ENCODE assay signal across 35 cellular contexts in genomic region chr1:92167151-92167550, GRCh38. TPM values are rescaled to one million over a fixed set of nuclear protein-coding genes. Genes with fewer than 3 reads are reported as not detected.
"Had no signal": no experiment of that assay in that cellular context is flagged by ENCODE, and none has a peak within 500 bp of the region (broad histone marks: within the 10 kb centered on the region; RNA-seq: fewer than 3 reads in every experiment).

No MANE protein-coding gene starts in this region.

- H3K27ac ChIP-seq: adrenal gland, body of pancreas, colonic mucosa, SJCRH30 had no signal

- H3K4me1 ChIP-seq: body of pancreas, colonic mucosa, SJCRH30 had no signal

- H3K27me3 ChIP-seq: adrenal gland, body of pancreas, colonic mucosa, SJCRH30 had no signal

- H3K9me3 ChIP-seq: adrenal gland, body of pancreas, colonic mucosa, SJCRH30, SK-N-SH had no signal

- H3K36me3 ChIP-seq: adrenal gland, colonic mucosa, SJCRH30 had no signal

- H3K27me3 Mint-ChIP-seq: activated CD4-positive, alpha-beta memory T cell treated with anti-CD3 and anti-CD28 coated beads for 36 hours had no signal

- H3K9ac ChIP-seq: SK-N-SH had no signal

- H3K4me2 ChIP-seq: SK-N-SH had no signal

- H3K27ac Mint-ChIP-seq: activated B cell treated with CpG ODN at 0.5 μM for 24 hours; activated CD4-positive, alpha-beta memory T cell treated with anti-CD3 and anti-CD28 coated beads for 36 hours; activated naive CD4-positive, alpha-beta T cell treated with anti-CD3 and anti-CD28 coated beads for 36 hours; activated naive CD4-positive, alpha-beta T cell treated with anti-CD3 and anti-CD28 coated beads, Interleukin-2, amount 50 U/mL, for 72 hours; activated T-helper 1 cell treated with anti-CD3 and anti-CD28 coated beads, Interleukin-12 subunit alpha, Interleukin-12 subunit beta, Interleukin-2, Interleukin-4 antibody, amounts not matched to agents 30 ng/mL and 10 ng/mL and 1 ng/mL, durations not matched to agents 14 hours and 24 hours and 36 hours; T-helper 1 cell treated with Interleukin-12 subunit alpha and Interleukin-12 subunit beta and Interleukin-4 antibody, amounts not matched to agents 30 μg/mL and 1 μg/mL, for 36 hours; T-helper 2 cell treated with Interferon-gamma antibody and Interleukin-4, amounts not matched to agents 5 μg/mL and 100 μg/mL, for 36 hours had no signal

- H3K4me1 Mint-ChIP-seq: activated B cell treated with CpG ODN at 0.5 μM for 24 hours had no signal

- H3K9me3 Mint-ChIP-seq: activated CD4-positive, alpha-beta memory T cell treated with anti-CD3 and anti-CD28 coated beads for 36 hours; activated naive CD4-positive, alpha-beta T cell treated with anti-CD3 and anti-CD28 coated beads for 36 hours; activated T-cell treated with anti-CD3 and anti-CD28 coated beads, Interleukin-2, amount 50 U/mL, for 4 hours; T-helper 1 cell treated with Interleukin-12 subunit alpha and Interleukin-12 subunit beta and Interleukin-4 antibody, amounts not matched to agents 30 μg/mL and 1 μg/mL, for 36 hours had no signal

- FAIRE-seq: astrocyte, bronchial epithelial cell, TTC549 had no signal

- H3K4me3 ChIP-seq: adrenal gland, body of pancreas, colonic mucosa, SJCRH30 had no signal

- H3K36me3 Mint-ChIP-seq: activated CD4-positive, alpha-beta memory T cell treated with anti-CD3 and anti-CD28 coated beads for 36 hours had no signal

- ATAC-seq: activated naive CD4-positive, alpha-beta T cell treated with anti-CD3 and anti-CD28 coated beads, Interleukin-2, amount 50 U/mL, for 72 hours; activated T-cell treated with anti-CD3 and anti-CD28 coated beads, Interleukin-2, amount 50 U/mL, for 4 hours; body of pancreas; Panc1 had no signal

- H3K4me3 Mint-ChIP-seq: activated B cell treated with CpG ODN at 0.5 μM for 24 hours; activated CD4-positive, alpha-beta memory T cell treated with anti-CD3 and anti-CD28 coated beads for 36 hours; activated naive CD4-positive, alpha-beta T cell treated with anti-CD3 and anti-CD28 coated beads for 36 hours; activated T-cell treated with anti-CD3 and anti-CD28 coated beads, Interleukin-2, amount 50 U/mL, for 4 hours; activated T-helper 1 cell treated with anti-CD3 and anti-CD28 coated beads, Interleukin-12 subunit alpha, Interleukin-12 subunit beta, Interleukin-2, Interleukin-4 antibody, amounts not matched to agents 30 ng/mL and 10 ng/mL and 1 ng/mL, durations not matched to agents 14 hours and 24 hours and 36 hours; T-helper 1 cell treated with Interleukin-12 subunit alpha and Interleukin-12 subunit beta and Interleukin-4 antibody, amounts not matched to agents 30 μg/mL and 1 μg/mL, for 36 hours; T-helper 2 cell treated with Interferon-gamma antibody and Interleukin-4, amounts not matched to agents 5 μg/mL and 100 μg/mL, for 36 hours had no signal

- DNase-seq: activated B cell treated with CpG ODN at 0.5 μM for 24 hours; activated CD4-positive, alpha-beta memory T cell treated with anti-CD3 and anti-CD28 coated beads for 36 hours; activated CD4-positive, alpha-beta T cell treated with anti-CD3 and anti-CD28 coated beads for 4 hours; activated CD4-positive, alpha-beta T cell treated with anti-CD3 and anti-CD28 coated beads, Interleukin-2, amount 50 U/mL, for 1 hour; activated CD4-positive, CD25-positive, alpha-beta regulatory T cell treated with anti-CD3 and anti-CD28 coated beads, Interleukin-2, amount 50 U/mL, for 72 hours; activated CD8-positive, alpha-beta memory T cell treated with anti-CD3 and anti-CD28 coated beads, Interleukin-2, amount 50 U/mL, for 4 hours; activated gamma-delta T cell treated with Interleukin-2 at 50 U/mL for 16 hours; activated naive CD4-positive, alpha-beta T cell treated with anti-CD3 and anti-CD28 coated beads for 36 hours; activated T-cell treated with anti-CD3 and anti-CD28 coated beads for 4 hours; activated T-cell treated with anti-CD3 and anti-CD28 coated beads, Interleukin-2, amount 50 U/mL, for 4 hours; adrenal gland; body of pancreas; colonic mucosa; Karpas-422; NCI-H1105; NCI-H1417 treated with DMSO at 0.1 percent for 48 hours; NCI-H1930; NCI-H2081 treated with DMSO at 0.1 percent for 48 hours; NCI-H226; NCI-H510A treated with DMSO at 0.1 percent for 48 hours; NCI-H69; SHP77; SJCRH30; SK-N-SH had no signal

RNA-seq across cellular contexts. Expression of gene C1orf146, which starts 50.6 kb away (rescaled TPM):
- total RNA-seq: activated B cell treated with CpG ODN at 0.5 μM for 24 hours; activated CD4-positive, alpha-beta memory T cell treated with anti-CD3 and anti-CD28 coated beads for 36 hours; activated naive CD4-positive, alpha-beta T cell treated with anti-CD3 and anti-CD28 coated beads for 36 hours; activated naive CD4-positive, alpha-beta T cell treated with anti-CD3 and anti-CD28 coated beads, Interleukin-2, amount 50 U/mL, for 72 hours; activated T-cell treated with anti-CD3 and anti-CD28 coated beads, Interleukin-2, amount 50 U/mL, for 4 hours; activated T-helper 1 cell treated with anti-CD3 and anti-CD28 coated beads, Interleukin-12 subunit alpha, Interleukin-12 subunit beta, Interleukin-2, Interleukin-4 antibody, amounts not matched to agents 30 ng/mL and 10 ng/mL and 1 ng/mL, durations not matched to agents 14 hours and 24 hours and 36 hours; adrenal gland; astrocyte; body of pancreas; bronchial epithelial cell; chondrocyte; colonic mucosa; MCF 10A; RPMI7951; SJCRH30 had no signal
- polyA plus RNA-seq: adrenal gland, SK-N-SH had no signal
